ENCODE assay signal across 9 cellular contexts in genomic region chr20:31606928-31607639, GRCh38. TPM values are rescaled to one million over a fixed set of nuclear protein-coding genes. Genes with fewer than 3 reads are reported as not detected.
DNase-seq lines count a peak whose midpoint lies in the region; ATAC-seq and TF ChIP-seq lines count a peak whose summit lies in the region.
"Had no signal": no experiment of that assay in that cellular context is flagged by ENCODE, and none has a peak within 500 bp of the region (broad histone marks: within the 10 kb centered on the region; RNA-seq: fewer than 3 reads in every experiment).

No MANE protein-coding gene starts in this region.

- peak overlapping the region; percentile 83 for H3K4me2 ChIP-seq in mammary epithelial cell (ENCODE audit: insufficient read depth, low read depth, low read length)

- DNase-seq in GM20000 (ENCODE audit: low spot score) = peak; percentile 33
- peak; percentile 77 to 81 for DNase-seq in NCI-H446 (lab: John Stamatoyannopoulos, UW)
- peak; percentile 55 for DNase-seq in mammary epithelial cell
- peak; percentile 62 to 76 (median 65) for DNase-seq in right lobe of liver
- DNase-seq in uterus = no peak
- no peak for DNase-seq in Ammon's horn (ENCODE audit: low spot score)
- no peak for DNase-seq in activated CD4-positive, alpha-beta memory T cell treated with anti-CD3 and anti-CD28 coated beads, Interleukin-2, amount 10 ng/mL, durations not matched to agents 7 days and 5 days

- H3K27me3 ChIP-seq in mammary epithelial cell (ENCODE audit: insufficient read depth, low read length) (no peaks in the 10 kb centered on the region), right lobe of liver (no peaks in the 10 kb centered on the region), uterus (peaks cover 0 to 1% of the 10 kb centered on the region in 2 donors)

- H3K27ac Mint-ChIP-seq in activated CD4-positive, alpha-beta memory T cell treated with anti-CD3 and anti-CD28 coated beads, Interleukin-2, amount 10 ng/mL, durations not matched to agents 7 days and 5 days = no peak overlapping the region

- intact Hi-C loops in mammary epithelial cell (cut with micrococcal nuclease) (no loop called here), right lobe of liver (cut with DNase I) (no loop called here), uterus (cut with DNase I; ENCODE audit: low total_unique reads) (no loop called here)

- no TSS peak for BruUV-seq in mammary epithelial cell (replicated peaks; lab: Mats Ljungman, UMichigan)

- H2AFZ ChIP-seq in mammary epithelial cell (ENCODE audit: low read depth, low read length) = no peak overlapping the region

- H3K79me2 ChIP-seq in mammary epithelial cell (ENCODE audit: insufficient read depth, low read length) = peaks cover 25% of the 10 kb centered on the region

- H3K36me3 ChIP-seq in mammary epithelial cell (ENCODE audit: insufficient read depth, low read length) = no peaks in the 10 kb centered on the region
- no peaks in the 10 kb centered on the region for H3K36me3 ChIP-seq in right lobe of liver
- no peaks in the 10 kb centered on the region for H3K36me3 ChIP-seq in uterus

- H3K4me1 ChIP-seq in mammary epithelial cell (ENCODE audit: insufficient read depth, low read length) (peaks cover 70% of the 10 kb centered on the region), right lobe of liver (peaks cover 0 to 72% (median 22%) of the 10 kb centered on the region in 4 donors), uterus (peaks cover 0 to 5% of the 10 kb centered on the region in 2 donors)

- CTCF ChIA-PET in mammary epithelial cell (lab: Charles Lee; ENCODE audit: low non-redundant PET) = no interaction called here
- CTCF ChIA-PET in activated CD4-positive, alpha-beta memory T cell treated with anti-CD3 and anti-CD28 coated beads, Interleukin-2, amount 10 ng/mL, durations not matched to agents 7 days and 5 days (lab: Charles Lee) = interaction anchor here (13.3 to 14.6 kb wide), 2 partner anchors 36 to 52 kb away, joined by 430 to 523 read pairs; a partner anchor contains a TSS

- in situ Hi-C loops in mammary epithelial cell (cut with MboI; ENCODE audit: low sequenced_read_pairs in 2 of 2) = loop anchor here (5.0 kb wide), 1 partner anchor 45 kb away; no protein-coding TSS in a partner anchor

- H3K4me3 Mint-ChIP-seq in activated CD4-positive, alpha-beta memory T cell treated with anti-CD3 and anti-CD28 coated beads, Interleukin-2, amount 10 ng/mL, durations not matched to agents 7 days and 5 days = no peak overlapping the region

- 51% methylated on average over 5 of the region's 7 CpGs for WGBS in mammary epithelial cell (ENCODE audit: low coverage, missing lambda C conversion rate)
- WGBS in right lobe of liver (ENCODE audit: insufficient coverage, low coverage, low lambda C conversion rate, missing lambda C conversion rate) = 28% methylated on average over 2 of the region's 7 CpGs

- peak overlapping the region; percentile 93 for H3K9ac ChIP-seq in mammary epithelial cell (ENCODE audit: insufficient read depth, low read length)

- no peak for ATAC-seq in right lobe of liver
- ATAC-seq in HG02870 (IDR thresholded peaks at IDR 0.05; ENCODE audit: unreplicated experiment) = no peak

- dilution Hi-C loops in mammary epithelial cell (cut with HindIII; ENCODE audit: low sequenced_read_pairs) = no loop called here

- H3K36me3 Mint-ChIP-seq in activated CD4-positive, alpha-beta memory T cell treated with anti-CD3 and anti-CD28 coated beads, Interleukin-2, amount 10 ng/mL, durations not matched to agents 7 days and 5 days (ENCODE audit: low read depth) = no peaks in the 10 kb centered on the region

- H3K4me1 Mint-ChIP-seq in activated CD4-positive, alpha-beta memory T cell treated with anti-CD3 and anti-CD28 coated beads, Interleukin-2, amount 10 ng/mL, durations not matched to agents 7 days and 5 days = peaks cover 39% of the 10 kb centered on the region

- TF ChIP-seq CTCF in GM20000 (IDR thresholded peaks at IDR 0.05; ENCODE audit: extremely low read depth, missing control alignments) (no peak), mammary epithelial cell (conservative IDR thresholded peaks at IDR 0.05 in 1 of 2, IDR thresholded peaks at IDR 0.05 in 1 of 2; ENCODE audit: extremely low read depth in 1 of 2, insufficient read depth in 1 of 2, low read depth in 1 of 2, low read length in 2 of 2) (no peak), right lobe of liver (IDR thresholded peaks at IDR 0.05) (no peak), uterus (IDR thresholded peaks at IDR 0.05) (no peak)

- POLR2A ChIA-PET in activated CD4-positive, alpha-beta memory T cell treated with anti-CD3 and anti-CD28 coated beads, Interleukin-2, amount 10 ng/mL, durations not matched to agents 7 days and 5 days (lab: Charles Lee) = interaction anchor here (0.8 to 1.7 kb wide), 2 partner anchors 34 to 117 kb away, joined by 3 to 10 read pairs; no protein-coding TSS in a partner anchor

- H3K4me3 ChIP-seq in mammary epithelial cell (replicated peaks in 1 of 3; ENCODE audit: insufficient read depth in 1 of 3, low read depth in 2 of 3, low read length in 3 of 3) (peak overlapping the region; percentile 75 to 95 (median 92)), right lobe of liver (peak overlapping the region; percentile 76 to 96 (median 82)), uterus (peak overlapping the region; percentile 47 to 63)

- TF ChIP-seq POLR2A in right lobe of liver (IDR thresholded peaks at IDR 0.05) (peak; percentile 69), uterus (IDR thresholded peaks at IDR 0.05) (no peak)

- no peaks in the 10 kb centered on the region for H3K9me3 Mint-ChIP-seq in activated CD4-positive, alpha-beta memory T cell treated with anti-CD3 and anti-CD28 coated beads, Interleukin-2, amount 10 ng/mL, durations not matched to agents 7 days and 5 days

- H3K27me3 Mint-ChIP-seq in activated CD4-positive, alpha-beta memory T cell treated with anti-CD3 and anti-CD28 coated beads, Interleukin-2, amount 10 ng/mL, durations not matched to agents 7 days and 5 days = peaks cover 54% of the 10 kb centered on the region

- H3K9me3 ChIP-seq in mammary epithelial cell (replicated peaks; ENCODE audit: insufficient read depth, low read length) = no peaks in the 10 kb centered on the region
- no peaks in the 10 kb centered on the region for H3K9me3 ChIP-seq in right lobe of liver
- no peaks in the 10 kb centered on the region for H3K9me3 ChIP-seq in uterus

- no peaks in the 10 kb centered on the region for H4K20me1 ChIP-seq in mammary epithelial cell (ENCODE audit: insufficient read depth, low read length)

- H3K27ac ChIP-seq in mammary epithelial cell (ENCODE audit: insufficient read depth, low read depth, low read length) = peak overlapping the region; percentile 85
- peak overlapping the region; percentile 59 to 81 (median 79) for H3K27ac ChIP-seq in right lobe of liver
- peak overlapping the region; percentile 68 to 80 for H3K27ac ChIP-seq in uterus

RNA-seq across cellular contexts. Expression of gene ID1, which starts 2.0 kb away (rescaled TPM):
- 10 to 100 TPM; 66.2 to 86.1 TPM for total RNA-seq in mammary epithelial cell
- polyA plus RNA-seq in mammary epithelial cell = 206 TPM
- polyA minus RNA-seq in mammary epithelial cell = 20.0 TPM
- total RNA-seq in right lobe of liver = 100 to 1,000 TPM in 2 of 6 experiments, 10 to 100 TPM in 4; 12.9 to 300 (median 35.0) TPM
- 100 to 1,000 TPM; 364 to 646 (median 505) TPM for total RNA-seq in uterus
- under 1 TPM; 0.48 to 0.58 TPM for total RNA-seq in activated CD4-positive, alpha-beta memory T cell treated with anti-CD3 and anti-CD28 coated beads, Interleukin-2, amount 10 ng/mL, durations not matched to agents 7 days and 5 days

RNA-seq across cellular contexts. Expression of gene COX4I2, which starts 30.6 kb away (rescaled TPM):
- total RNA-seq in mammary epithelial cell (not detected), right lobe of liver (not detected), uterus (1 to 10 TPM in 2 of 4 donors, not detected in 2; 5.1 to 8.4 TPM)
- polyA plus RNA-seq in mammary epithelial cell = not detected
- not detected for polyA minus RNA-seq in mammary epithelial cell
- total RNA-seq in activated CD4-positive, alpha-beta memory T cell treated with anti-CD3 and anti-CD28 coated beads, Interleukin-2, amount 10 ng/mL, durations not matched to agents 7 days and 5 days = not detected
- total RNA-seq: T-helper 2 cell treated with Interferon-gamma antibody and Interleukin-4, amounts not matched to agents 100 ng/mL and 5 ng/mL, for 36 hours had no signal

Comparison
In these comparisons a context has a peak if more than half of its experiments do, and no peak if none do; other contexts are left out.
1. DNase-seq: peak in GM20000 (single experiment), NCI-H446 (2 of 2), mammary epithelial cell (single experiment) and right lobe of liver (3 of 3); none in uterus (0 of 2), Ammon's horn (single experiment) and activated CD4-positive, alpha-beta memory T cell treated with anti-CD3 and anti-CD28 coated beads, Interleukin-2, amount 10 ng/mL, durations not matched to agents 7 days and 5 days (single experiment).
2. RNA of gene ID1, which starts 2.0 kb away (total RNA-seq): 364 to 646 TPM in uterus, 66.2 to 86.1 TPM in mammary epithelial cell and 12.9 to 300 TPM in right lobe of liver; 0.48 to 0.58 TPM in activated CD4-positive, alpha-beta memory T cell treated with anti-CD3 and anti-CD28 coated beads, Interleukin-2, amount 10 ng/mL, durations not matched to agents 7 days and 5 days; every median in the first group is over 4 times any median in the second.
3. Peak in every context shown above with its lines, with median percentiles within 50 percentile points of each other: H3K27ac ChIP-seq and H3K4me3 ChIP-seq.